9 cellular contexts compared by ENCODE assay signal in the genomic region with DNA sequence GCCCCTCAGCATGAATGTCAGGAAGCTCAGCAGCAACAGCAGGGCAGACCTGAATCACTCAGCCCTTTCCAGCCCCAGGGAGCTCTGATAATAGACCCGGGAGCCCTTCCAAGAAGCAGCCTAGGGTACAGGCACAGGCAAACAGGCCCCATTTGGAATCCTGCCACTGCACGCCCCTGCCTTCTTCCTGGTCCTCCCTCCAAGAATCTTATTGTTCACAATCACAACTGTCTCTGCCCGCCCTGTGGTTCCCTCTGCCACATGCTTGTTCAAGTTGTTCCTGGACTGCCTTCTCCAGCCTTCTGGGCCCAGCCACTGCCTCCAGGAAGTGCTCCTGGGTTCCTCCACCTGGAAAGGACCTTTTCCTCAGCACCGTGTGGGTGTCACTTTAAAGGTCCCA. TPM values are rescaled to one million over a fixed set of nuclear protein-coding genes. Genes with fewer than 3 reads are reported as not detected.
A peak's percentile ranks its signal among the peaks of the same experiment; 100 is the strongest.
DNase-seq lines count a peak whose midpoint lies in the region; ATAC-seq and TF ChIP-seq lines count a peak whose summit lies in the region.
"Had no signal": no experiment of that assay in that cellular context is flagged by ENCODE, and none has a peak within 500 bp of the region (broad histone marks: within the 10 kb centered on the region; RNA-seq: fewer than 3 reads in every experiment).

No MANE protein-coding gene starts in this region.

- no peak overlapping the region for H4K8ac ChIP-seq in H9 (replicated peaks; ENCODE audit: insufficient read length, low read depth, low read length)

- H3K27ac ChIP-seq in H9 (ENCODE audit: insufficient read length, low read depth, low read length): no peak overlapping the region
- peak overlapping the region; percentile 88 for H3K27ac ChIP-seq in left ventricle myocardium inferior (replicated peaks)
- H3K27ac ChIP-seq in skin epidermis: peak overlapping the region in 17 of 21 experiments; percentile 25 to 91 (median 68)

- no peak overlapping the region for H2BK15ac ChIP-seq in H9 (ENCODE audit: low read depth, low read length)

- no peaks in the 10 kb centered on the region for H3K9me3 ChIP-seq in H9 (ENCODE audit: control insufficient read depth, low read depth, low read length)
- peaks cover 9% of the 10 kb centered on the region for H3K9me3 ChIP-seq in left ventricle myocardium inferior (replicated peaks)

- no peak overlapping the region for H3K4me3 Mint-ChIP-seq in H9

- H3K27me3 Mint-ChIP-seq in H9 (ENCODE audit: low read depth): peaks cover 6% of the 10 kb centered on the region; the same call in 1 of the 2 replicates

- H2AK5ac ChIP-seq in H9 (ENCODE audit: insufficient read length, low read length): no peak overlapping the region

- H3K4me1 Mint-ChIP-seq in H9: peaks cover 7 to 17% of the 10 kb centered on the region in 2 experiments

- WGBS in H9 (ENCODE audit: extremely low coverage, insufficient read length, low lambda C conversion rate): no CpG with 5 or more reads among the region's 4 CpGs

- no peak overlapping the region for H2BK120ac ChIP-seq in H9 (ENCODE audit: low read depth, low read length, poor library complexity, severe bottlenecking)

- no peak overlapping the region for H3K4me2 ChIP-seq in H9 (ENCODE audit: insufficient read depth, insufficient read length, low read length)

- H2BK5ac ChIP-seq in H9 (ENCODE audit: insufficient read length, low read length): no peak overlapping the region

- H3K56ac ChIP-seq in H9 (ENCODE audit: insufficient read length, low read depth, low read length): no peak overlapping the region

- H2BK12ac ChIP-seq in H9 (ENCODE audit: insufficient read length, low read depth, low read length): no peak overlapping the region

- H4K20me1 ChIP-seq in H9 (ENCODE audit: control insufficient read depth, insufficient read depth, insufficient read length): no peaks in the 10 kb centered on the region

- no peaks in the 10 kb centered on the region for H3K79me1 ChIP-seq in H9 (ENCODE audit: insufficient read depth, low read depth, low read length, poor library complexity, severe bottlenecking)

- H3K9ac ChIP-seq in H9 (ENCODE audit: extremely low read depth, insufficient read length, low read length): no peak overlapping the region

- H3K9me3 Mint-ChIP-seq in H9: peaks cover 8 to 9% of the 10 kb centered on the region in 2 experiments

- intact Hi-C loops in left ventricle myocardium inferior (cut with micrococcal nuclease): no loop called here

- no peak overlapping the region for H3K14ac ChIP-seq in H9 (ENCODE audit: insufficient read depth, low read length)

- no peak overlapping the region for H3K18ac ChIP-seq in H9 (ENCODE audit: insufficient read length, low read depth, low read length)

- H3K4me3 ChIP-seq in astrocyte of the spinal cord (ENCODE audit: low read depth, low read length): no peak overlapping the region
- no peak overlapping the region for H3K4me3 ChIP-seq in left ventricle myocardium inferior
- H3K4me3 ChIP-seq in skin epidermis: no peak overlapping the region

- peak overlapping the region in 1 of 3 experiments; percentile 40; a peak in 1 of 7 replicates for H3K27ac Mint-ChIP-seq in H9

- TF ChIP-seq CTCF in H9 (conservative IDR thresholded peaks at IDR 0.05) (no peak), astrocyte of the spinal cord (IDR thresholded peaks at IDR 0.05; ENCODE audit: low read depth, low read length) (no peak), left ventricle myocardium inferior (IDR thresholded peaks at IDR 0.05; ENCODE audit: borderline replicate concordance) (no peak)

- H3K79me2 ChIP-seq in H9 (ENCODE audit: insufficient read depth, low read length): no peaks in the 10 kb centered on the region

- peaks cover 2% of the 10 kb centered on the region for H3K23me2 ChIP-seq in H9 (ENCODE audit: insufficient read length, low read depth, low read length, poor library complexity, severe bottlenecking)

- H3K4ac ChIP-seq in H9 (ENCODE audit: low read depth, low read length): no peak overlapping the region

- DNase-seq in H9 (peak; percentile 17), astrocyte of the spinal cord (ENCODE audit: low read depth, low spot score) (peak; percentile 40), left ventricle myocardium inferior (peak; percentile 74), ecto neural progenitor cell (ENCODE audit: low spot score) (no peak), OCI-M1 (lab: John Stamatoyannopoulos, UW) (no peak)

- H3T11ph ChIP-seq in H9 (ENCODE audit: low read length): no peak overlapping the region

- no peaks in the 10 kb centered on the region for H3K27me3 ChIP-seq in H9 (ENCODE audit: insufficient read depth, low read length)
- H3K27me3 ChIP-seq in left ventricle myocardium inferior (ENCODE audit: low read depth): no peaks in the 10 kb centered on the region

- in situ Hi-C loops in astrocyte of the spinal cord (cut with HindIII; ENCODE audit: low sequenced_read_pairs): no loop called here

- no peak for ATAC-seq in HG02840 (IDR thresholded peaks at IDR 0.05; ENCODE audit: low FRiP score, unreplicated experiment)
- no peak for ATAC-seq in HG02970 (IDR thresholded peaks at IDR 0.05; ENCODE audit: low FRiP score, unreplicated experiment)
- ATAC-seq: activated CD4-positive, CD25-positive, alpha-beta regulatory T cell treated with anti-CD3 and anti-CD28 coated beads, Interleukin-2, amount 50 U/mL, for 24 hours had no signal

- H2BK20ac ChIP-seq in H9 (ENCODE audit: low read depth, low read length, poor library complexity, severe bottlenecking): no peak overlapping the region

- H4K91ac ChIP-seq in H9 (ENCODE audit: insufficient read length, low read depth, low read length): no peak overlapping the region

- H2AFZ ChIP-seq in H9 (ENCODE audit: low read length): no peak overlapping the region

- no peaks in the 10 kb centered on the region; the same call in 1 of the 2 replicates for H3K4me1 ChIP-seq in H9 (ENCODE audit: insufficient read depth, low read length)
- peaks cover 50% of the 10 kb centered on the region for H3K4me1 ChIP-seq in left ventricle myocardium inferior

- H4K5ac ChIP-seq in H9 (ENCODE audit: insufficient read length, low read depth, low read length): no peak overlapping the region

- no peak overlapping the region for H3K23ac ChIP-seq in H9 (ENCODE audit: insufficient read length, low read depth, low read length)

- H3K36me3 ChIP-seq in left ventricle myocardium inferior: no peaks in the 10 kb centered on the region

- peaks cover 0 to 9% (median 7%) of the 10 kb centered on the region in 3 experiments; a peak in 4 of 7 replicates for H3K36me3 Mint-ChIP-seq in H9 (ENCODE audit: insufficient read depth in 1 of 3, low read depth in 3 of 3)

RNA-seq across cellular contexts. Expression of a gene that starts 54.6 kb away (rescaled TPM):
- total RNA-seq in H9 (2021): 0.46 and 0.59 TPM in 2 replicates
- total RNA-seq in left ventricle myocardium inferior: 35.1 TPM

Comparison
In these comparisons a context has a peak if more than half of its experiments do, and no peak if none do; other contexts are left out.
1. DNase-seq: peak in H9 (single experiment), astrocyte of the spinal cord (single experiment) and left ventricle myocardium inferior (single experiment); none in ecto neural progenitor cell (single experiment) and OCI-M1 (single experiment).
2. RNA of a gene that starts 54.6 kb away (total RNA-seq): 35.1 TPM in left ventricle myocardium inferior (single experiment); 0.46 to 0.59 TPM in H9; every median in the first group is over 10 times any median in the second.